In genomic region chr17:39461113-39461910, GRCh38 we compare ENCODE assay signal across 8 cellular contexts. TPM values are rescaled to one million over a fixed set of nuclear protein-coding genes. Genes with fewer than 3 reads are reported as not detected.
A peak's percentile ranks its signal among the peaks of the same experiment; 100 is the strongest.
DNase-seq lines count a peak whose midpoint lies in the region; ATAC-seq and TF ChIP-seq lines count a peak whose summit lies in the region.

Gene CDK12, plus strand, starts transcription at chr17:39461486. Its CDS starts 586 bp downstream, at chr17:39462072.

- peaks cover 5% of the 10 kb centered on the region for H3K36me3 Mint-ChIP-seq in type B pancreatic cell

- H3K36me3 ChIP-seq in adrenal gland (replicated peaks in 1 of 2) (no peaks in the 10 kb centered on the region), heart left ventricle (peaks cover 0 to 2% (median 0%) of the 10 kb centered on the region in 9 donors)

- H3K27me3 ChIP-seq in adrenal gland: no peaks in the 10 kb centered on the region
- H3K27me3 ChIP-seq in heart left ventricle: no peaks in the 10 kb centered on the region

- peak; percentile 77 for ATAC-seq in HG02840 (IDR thresholded peaks at IDR 0.05; ENCODE audit: low FRiP score, unreplicated experiment)
- ATAC-seq in heart left ventricle: peak; percentile 90 to 94 (median 90)

- DNase-seq in NCI-H146 (lab: John Stamatoyannopoulos, UW): peak; percentile 99
- peak; percentile 87 to 99 (median 93) for DNase-seq in T-helper 1 cell
- DNase-seq in adrenal gland: peak; percentile 97 to 99 (median 98)
- peak; percentile 93 to 97 (median 97) for DNase-seq in heart left ventricle
- peak; percentile 99 for DNase-seq in pons (ENCODE audit: low spot score)
- DNase-seq in type B pancreatic cell (ENCODE audit: extremely low spot score, unreplicated experiment): peak; percentile 93

- TF ChIP-seq CTCF in GM12875 (IDR thresholded peaks at IDR 0.05; ENCODE audit: borderline replicate concordance, insufficient read depth, low read depth, low read length): no peak
- no peak for TF ChIP-seq CTCF in adrenal gland (IDR thresholded peaks at IDR 0.05)
- no peak for TF ChIP-seq CTCF in heart left ventricle (IDR thresholded peaks at IDR 0.05)
- no peak for TF ChIP-seq CTCF in type B pancreatic cell (conservative IDR thresholded peaks at IDR 0.05)

- intact Hi-C loops in adrenal gland (cut with DNase I): no loop called here
- intact Hi-C loops in heart left ventricle (cut with DNase I): loop anchor here in 2 of 10 donors (1.0 kb wide), 1 partner anchor 10 kb away; the partner anchor contains the start of gene MED1 (in 2 of the 2)

- peak within 1 kb of the TSS; percentile 100 for H3K27ac Mint-ChIP-seq in type B pancreatic cell

- peaks cover 3 to 22% of the 10 kb centered on the region in 2 donors for H3K4me1 ChIP-seq in adrenal gland (replicated peaks in 1 of 2)
- H3K4me1 ChIP-seq in heart left ventricle: peaks cover 4 to 35% (median 27%) of the 10 kb centered on the region in 12 donors

- H3K27ac ChIP-seq in adrenal gland: peak within 1 kb of the TSS; percentile 83 to 99 (median 95)
- peak within 1 kb of the TSS; percentile 88 to 99 (median 97) for H3K27ac ChIP-seq in heart left ventricle

- H3K4me3 ChIP-seq in GM12875 (ENCODE audit: low read depth, low read length) (peak within 1 kb of the TSS; percentile 85), adrenal gland (peak within 1 kb of the TSS; percentile 44 to 98 (median 79)), heart left ventricle (peak within 1 kb of the TSS; percentile 76 to 98 (median 89))

- H3K4me1 Mint-ChIP-seq in type B pancreatic cell (ENCODE audit: unreplicated experiment): peaks cover 9% of the 10 kb centered on the region

- peak within 1 kb of the TSS; percentile 99 for H3K4me3 Mint-ChIP-seq in type B pancreatic cell

- peaks cover 4% of the 10 kb centered on the region for H3K27me3 Mint-ChIP-seq in type B pancreatic cell

- H3K9me3 ChIP-seq in adrenal gland (replicated peaks in 1 of 3) (no peaks in the 10 kb centered on the region), heart left ventricle (no peaks in the 10 kb centered on the region)

- 1 to 2% (median 1%) methylated on average over 26 to 49 of the region's 49 CpGs for WGBS in adrenal gland, 4 donors
- WGBS in heart left ventricle, 4 donors: 1 to 2% (median 2%) methylated on average over 45 to 49 of the region's 49 CpGs

- no peaks in the 10 kb centered on the region for H3K9me3 Mint-ChIP-seq in type B pancreatic cell

- TF ChIP-seq POLR2A in adrenal gland (IDR thresholded peaks at IDR 0.05): peak; percentile 94 to 98
- peak in 1 of 2 donors; percentile 78 for TF ChIP-seq POLR2A in heart left ventricle (IDR thresholded peaks at IDR 0.05)

RNA-seq across cellular contexts. Expression of gene CDK12, which starts in this region (rescaled TPM):
- 100 to 1,000 TPM in 1 of 8 donors, 10 to 100 TPM in 7; 23.4 to 206 (median 44.8) TPM for total RNA-seq in adrenal gland
- polyA plus RNA-seq in adrenal gland: 10 to 100 TPM in 2 of 3 donors, 1 to 10 TPM in 1; 7.2 to 37.7 (median 17.6) TPM
- 10 to 100 TPM; 15.8 to 34.3 (median 23.1) TPM for total RNA-seq in heart left ventricle
- polyA plus RNA-seq in heart left ventricle: 10 to 100 TPM in 1 of 2 donors, 1 to 10 TPM in 1; 7.0 to 12.6 TPM
- total RNA-seq in type B pancreatic cell (ENCODE audit: low replicate concordance): 60.7 and 64.5 TPM in 2 replicates

Comparison
In these comparisons a context has a peak if more than half of its experiments do, and no peak if none do; other contexts are left out.
1. Peak in every context shown above with its lines: DNase-seq, ATAC-seq, H3K4me3 ChIP-seq and H3K27ac ChIP-seq.